ENCODE assay signal across 26 cellular contexts in genomic region chr5:90944116-90944515, GRCh38.
DNase-seq lines count a peak whose midpoint lies in the region; ATAC-seq and TF ChIP-seq lines count a peak whose summit lies in the region.
"Had no signal": no experiment of that assay in that cellular context is flagged by ENCODE, and none has a peak within 500 bp of the region (broad histone marks: within the 10 kb centered on the region; RNA-seq: fewer than 3 reads in every experiment).

No MANE protein-coding gene starts in this region.

- no peak for TF ChIP-seq POLR2A in breast epithelium (IDR thresholded peaks at IDR 0.05)

- H3K27ac ChIP-seq in mammary epithelial cell (ENCODE audit: insufficient read depth, low read depth, low read length) (no peak overlapping the region), breast epithelium (no peak overlapping the region), RWPE1 (no peak overlapping the region), epithelial cell of prostate (no peak overlapping the region)
- H3K27ac ChIP-seq: 22Rv1, GM23248, KMS-11, SJCRH30 had no signal

- H3K27ac Mint-ChIP-seq in natural killer cell treated with Interleukin-12 subunit alpha and Interleukin-12 subunit beta and Interleukin-15 and Interleukin-18, amount 100 ng/mL, for 72 hours = no peak overlapping the region
- H3K27ac Mint-ChIP-seq: IgD-negative memory B cell had no signal

- H3K27me3 Mint-ChIP-seq in natural killer cell treated with Interleukin-12 subunit alpha and Interleukin-12 subunit beta and Interleukin-15 and Interleukin-18, amount 100 ng/mL, for 72 hours = peaks cover 5 to 9% of the 10 kb centered on the region in 2 donors

- POLR2A ChIA-PET in RWPE1 (lab: Yijun Ruan, JAX; ENCODE audit: low non-redundant PET) = interaction anchor here (0.7 kb wide), 1 partner anchor 39 kb away, joined by 3 read pairs; no protein-coding TSS in a partner anchor

- H3K9me3 ChIP-seq in mammary epithelial cell (replicated peaks; ENCODE audit: insufficient read depth, low read length) (no peaks in the 10 kb centered on the region), breast epithelium (no peaks in the 10 kb centered on the region)
- H3K9me3 ChIP-seq: SJCRH30 had no signal

- peak; percentile 68 for DNase-seq in mammary epithelial cell
- no peak for DNase-seq in breast epithelium (ENCODE audit: low spot score in 2 of 2)
- DNase-seq in RWPE1 (ENCODE audit: low spot score) = peak; percentile 78
- peak; percentile 56 for DNase-seq in epithelial cell of prostate (ENCODE audit: low read depth, low spot score)
- DNase-seq in NCI-H524 (lab: John Stamatoyannopoulos, UW) = no peak
- no peak for DNase-seq in natural killer cell treated with Interleukin-12 subunit alpha and Interleukin-12 subunit beta and Interleukin-15 and Interleukin-18, amount 100 ng/mL, for 72 hours (ENCODE audit: low spot score)
- no peak for DNase-seq in NCI-H1417 (lab: John Stamatoyannopoulos, UW)
- DNase-seq: ACHN, GDM1, GM23248, H7, NCI-H1092, NCI-H1436, NCI-H187, NCI-H2081 treated with DMSO at 0.1 percent for 48 hours, NCI-H2171, NCI-H345, NCI-H524 treated with DMSO at 0.1 percent for 48 hours, NCI-H774, SJCRH30 had no signal

- CTCF ChIA-PET in mammary epithelial cell (lab: Charles Lee; ENCODE audit: low non-redundant PET) (interaction anchor here (0.6 kb wide), 1 partner anchor 440 kb away, joined by 8 read pairs; no protein-coding TSS in a partner anchor), RWPE1 (lab: Yijun Ruan, JAX) (interaction anchor here (0.7 kb wide), 1 partner anchor 178 kb away, joined by 4 read pairs; no protein-coding TSS in a partner anchor)

- H3K27me3 ChIP-seq in mammary epithelial cell (ENCODE audit: insufficient read depth, low read length) (no peaks in the 10 kb centered on the region), breast epithelium (no peaks in the 10 kb centered on the region)
- H3K27me3 ChIP-seq: SJCRH30 had no signal

- no peak for ATAC-seq in natural killer cell treated with Interleukin-12 subunit alpha and Interleukin-12 subunit beta and Interleukin-15 and Interleukin-18, amount 100 ng/mL, for 72 hours
- ATAC-seq: GM12878, Right ventricle myocardium inferior, SK-N-SH treated with all-trans-retinoic acid at 6 μM for 48 hours had no signal

- no peaks in the 10 kb centered on the region for H3K79me2 ChIP-seq in mammary epithelial cell (ENCODE audit: insufficient read depth, low read length)

- no peak overlapping the region for H2AFZ ChIP-seq in mammary epithelial cell (ENCODE audit: low read depth, low read length)
- H2AFZ ChIP-seq: GM23248 had no signal

- intact Hi-C loops in mammary epithelial cell (cut with micrococcal nuclease) = no loop called here
- intact Hi-C loops in breast epithelium (cut with DNase I; ENCODE audit: low total_unique reads) = no loop called here

- no peaks in the 10 kb centered on the region for H3K9me3 Mint-ChIP-seq in natural killer cell treated with Interleukin-12 subunit alpha and Interleukin-12 subunit beta and Interleukin-15 and Interleukin-18, amount 100 ng/mL, for 72 hours

- in situ Hi-C loops in mammary epithelial cell (cut with MboI; ENCODE audit: low sequenced_read_pairs in 2 of 2) = loop anchor here in 1 of 2 donors (25.0 kb wide), 2 partner anchors 143 to 443 kb away; partner anchors contain the start of gene ARRDC3

- no peaks in the 10 kb centered on the region for H4K20me1 ChIP-seq in mammary epithelial cell (ENCODE audit: insufficient read depth, low read length)

- H3K36me3 Mint-ChIP-seq in natural killer cell treated with Interleukin-12 subunit alpha and Interleukin-12 subunit beta and Interleukin-15 and Interleukin-18, amount 100 ng/mL, for 72 hours = no peaks in the 10 kb centered on the region
- H3K36me3 Mint-ChIP-seq: IgD-negative memory B cell had no signal

- H3K4me1 ChIP-seq in mammary epithelial cell (ENCODE audit: insufficient read depth, low read length) (peaks cover 12% of the 10 kb centered on the region), breast epithelium (no peaks in the 10 kb centered on the region)
- H3K4me1 ChIP-seq: SJCRH30 had no signal

- no peak overlapping the region for H3K4me3 ChIP-seq in mammary epithelial cell (replicated peaks in 1 of 3; ENCODE audit: insufficient read depth in 1 of 3, low read depth in 2 of 3, low read length in 3 of 3)
- H3K4me3 ChIP-seq in breast epithelium = no peak overlapping the region
- H3K4me3 ChIP-seq: GM12878, GM23248, SJCRH30 had no signal

- dilution Hi-C loops in mammary epithelial cell (cut with HindIII; ENCODE audit: low sequenced_read_pairs) = no loop called here

- no peak overlapping the region for H3K9ac ChIP-seq in mammary epithelial cell (ENCODE audit: insufficient read depth, low read length)
- H3K9ac ChIP-seq: GM23248, KMS-11 had no signal

- H3K36me3 ChIP-seq in mammary epithelial cell (ENCODE audit: insufficient read depth, low read length) (no peaks in the 10 kb centered on the region), breast epithelium (no peaks in the 10 kb centered on the region)
- H3K36me3 ChIP-seq: SJCRH30 had no signal

- H3K4me3 Mint-ChIP-seq in natural killer cell treated with Interleukin-12 subunit alpha and Interleukin-12 subunit beta and Interleukin-15 and Interleukin-18, amount 100 ng/mL, for 72 hours = no peak overlapping the region
- H3K4me3 Mint-ChIP-seq: IgD-negative memory B cell had no signal

- H3K4me1 Mint-ChIP-seq in natural killer cell treated with Interleukin-12 subunit alpha and Interleukin-12 subunit beta and Interleukin-15 and Interleukin-18, amount 100 ng/mL, for 72 hours (ENCODE audit: low read depth in 2 of 2) = peaks cover 4 to 12% of the 10 kb centered on the region in 2 donors

- BruUV-seq in mammary epithelial cell (replicated peaks; lab: Mats Ljungman, UMichigan) = no TSS peak

- TF ChIP-seq CTCF in mammary epithelial cell (conservative IDR thresholded peaks at IDR 0.05 in 1 of 2, IDR thresholded peaks at IDR 0.05 in 1 of 2; ENCODE audit: extremely low read depth in 1 of 2, insufficient read depth in 1 of 2, low read depth in 1 of 2, low read length in 2 of 2) (no peak), breast epithelium (IDR thresholded peaks at IDR 0.05) (no peak), RWPE1 (conservative IDR thresholded peaks at IDR 0.05; ENCODE audit: low read depth) (no peak)

- peak overlapping the region; percentile 10 for H3K4me2 ChIP-seq in mammary epithelial cell (ENCODE audit: insufficient read depth, low read depth, low read length)
- H3K4me2 ChIP-seq: KMS-11 had no signal

Comparison
In these comparisons a context has a peak if more than half of its experiments do, and no peak if none do; other contexts are left out.
1. DNase-seq: peak in mammary epithelial cell (single experiment), RWPE1 (single experiment) and epithelial cell of prostate (single experiment); none in breast epithelium (0 of 2), NCI-H524 (0 of 2), natural killer cell treated with Interleukin-12 subunit alpha and Interleukin-12 subunit beta and Interleukin-15 and Interleukin-18, amount 100 ng/mL, for 72 hours (single experiment) and NCI-H1417 (0 of 3).